1 cellular context compared by ENCODE assay signal in the genomic region with DNA sequence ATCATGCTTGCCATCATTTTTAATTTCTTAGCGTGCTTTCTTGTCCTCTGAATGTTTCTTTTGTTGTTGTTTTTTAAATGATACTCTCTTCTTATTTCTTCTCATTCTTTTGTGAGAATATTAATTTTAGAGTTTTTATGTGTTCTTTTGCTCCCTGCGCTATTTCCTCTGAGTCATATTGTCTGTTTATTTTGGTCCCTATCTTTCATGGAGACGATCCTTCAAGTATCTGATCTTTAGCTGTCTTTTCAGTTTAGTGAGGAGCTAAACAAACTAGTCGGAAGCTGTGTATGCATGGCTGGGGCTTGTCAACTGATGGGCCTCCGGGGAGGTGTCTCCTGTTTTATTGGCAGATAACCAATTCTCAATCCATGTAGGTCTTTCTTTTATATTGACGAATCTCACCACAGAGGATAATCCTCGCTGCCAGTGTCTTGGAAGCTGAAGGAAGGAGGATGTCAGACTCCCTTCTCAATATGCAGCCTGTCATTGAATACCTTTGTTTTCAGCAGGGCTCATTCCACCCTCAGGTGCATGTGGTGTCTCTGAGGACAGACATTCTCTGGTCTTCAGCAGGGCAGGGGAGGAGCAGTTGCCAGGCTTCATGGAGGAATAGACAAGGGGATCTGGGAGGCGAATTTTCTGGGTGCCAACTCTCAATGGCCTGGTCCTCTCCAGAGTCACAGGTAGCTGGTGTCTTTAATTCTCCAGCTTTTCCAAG.
A peak's percentile ranks its signal among the peaks of the same experiment; 100 is the strongest.
TF ChIP-seq lines count a peak whose summit lies in the region.

No MANE protein-coding gene starts in this region.

TF ChIP-seq in K562, 482 proteins besides CTCF, POLR2A, EP300 and RAD21 (continued from another document and continues in another):
- TF ChIP-seq MEF2A (IDR thresholded peaks at IDR 0.05; ENCODE audit: control insufficient read depth, low read depth, low read length) (0 out of 2 replicates have a peak, but pooled peaks have one; percentile 41), ELF2 (CRISPR knock-in tag; IDR thresholded peaks at IDR 0.05) (no peak), SP1 (CRISPR knock-in tag; IDR thresholded peaks at IDR 0.05) (no peak), FOXA3 (CRISPR knock-in tag; conservative IDR thresholded peaks at IDR 0.05 in 1 of 2, IDR thresholded peaks at IDR 0.05 in 1 of 2) (peak in 1 of 2 experiments; percentile 80; a peak in 2 of 4 replicates), SMARCE1 (IDR thresholded peaks at IDR 0.05) (peak; percentile 87), ZNF584 (CRISPR knock-in tag; IDR thresholded peaks at IDR 0.05; ENCODE audit: low read depth) (no peak), ZKSCAN1 (IDR thresholded peaks at IDR 0.05; ENCODE audit: low read depth, low read length) (no peak), NBN (IDR thresholded peaks at IDR 0.05; ENCODE audit: low read depth) (peak; percentile 42; the same call in 1 of the 2 replicates), ZFPM2 (CRISPR knock-in tag; IDR thresholded peaks at IDR 0.05) (no peak), RBBP5 (IDR thresholded peaks at IDR 0.05; ENCODE audit: borderline replicate concordance, insufficient read depth, low read length, poor library complexity, severe bottlenecking) (no peak), BRCA1 (IDR thresholded peaks at IDR 0.05) (no peak), BRCA1 (CRISPR knock-in tag; IDR thresholded peaks at IDR 0.05) (no peak), ZNF696 (CRISPR knock-in tag; conservative IDR thresholded peaks at IDR 0.05) (no peak), CTBP1 (IDR thresholded peaks at IDR 0.05; ENCODE audit: borderline replicate concordance) (peak; percentile 46; the same call in 1 of the 2 replicates), CXXC5 (CRISPR knock-in tag; IDR thresholded peaks at IDR 0.05) (0 out of 2 replicates have a peak, but pooled peaks have one; percentile 20), E2F3 (CRISPR knock-in tag; IDR thresholded peaks at IDR 0.05) (no peak), WHSC1 (IDR thresholded peaks at IDR 0.05; ENCODE audit: low read length) (no peak), MYNN (IDR thresholded peaks at IDR 0.05) (no peak), MYNN (CRISPR knock-in tag; IDR thresholded peaks at IDR 0.05) (no peak), STAG1 (CRISPR knock-in tag; IDR thresholded peaks at IDR 0.05; ENCODE audit: borderline replicate concordance) (no peak), ZNF197 (CRISPR knock-in tag; IDR thresholded peaks at IDR 0.05; ENCODE audit: low read depth) (no peak), RUNX1 (IDR thresholded peaks at IDR 0.05; ENCODE audit: low read depth) (no peak), LEF1 (IDR thresholded peaks at IDR 0.05) (0 out of 2 replicates have a peak, but pooled peaks have one; percentile 23), ZNF316 (IDR thresholded peaks at IDR 0.05) (no peak), ARHGAP35 (IDR thresholded peaks at IDR 0.05; ENCODE audit: partially characterized antibody) (no peak), MTA2 (IDR thresholded peaks at IDR 0.05; ENCODE audit: low read depth) (0 out of 2 replicates have a peak, but pooled peaks have one; percentile 24), NR2C1 (IDR thresholded peaks at IDR 0.05) (0 out of 2 replicates have a peak, but pooled peaks have one; percentile 18), NR2C1 (tag; IDR thresholded peaks at IDR 0.05) (no peak), U2AF1 (optimal IDR thresholded peaks at IDR 0.05; ENCODE audit: low read depth, low read length) (no peak), CSDE1 (IDR thresholded peaks at IDR 0.05) (0 out of 4 replicates have a peak, but pooled peaks of 1 of the 2 experiments have one; percentile 15), SMARCB1 (IDR thresholded peaks at IDR 0.05; ENCODE audit: insufficient read length, low read depth) (no peak), FOXP1 (CRISPR knock-in tag; IDR thresholded peaks at IDR 0.05) (no peak), BACH1 (tag; IDR thresholded peaks at IDR 0.05) (no peak), TAF1 (IDR thresholded peaks at IDR 0.05; ENCODE audit: control insufficient read depth, extremely low read depth, insufficient read depth, low read length, severe bottlenecking) (no peak), SOX6 (IDR thresholded peaks at IDR 0.05) (peak; percentile 30; the same call in 1 of the 2 replicates), ZNF76 (CRISPR knock-in tag; IDR thresholded peaks at IDR 0.05; ENCODE audit: borderline replicate concordance) (no peak), PHB2 (IDR thresholded peaks at IDR 0.05; ENCODE audit: low read depth) (no peak), GABPA (tag; conservative IDR thresholded peaks at IDR 0.05; ENCODE audit: low read depth) (no peak), MCM3 (IDR thresholded peaks at IDR 0.05) (no peak), NCOA2 (IDR thresholded peaks at IDR 0.05; ENCODE audit: partially characterized antibody in 2 of 2) (no peak), TRIM28 (IDR thresholded peaks at IDR 0.05) (no peak), NRF1 (conservative IDR thresholded peaks at IDR 0.05 in 1 of 2, IDR thresholded peaks at IDR 0.05 in 1 of 2) (no peak), NCOA1 (IDR thresholded peaks at IDR 0.05; ENCODE audit: low read depth) (no peak)
- TF ChIP-seq, protein P1, sequence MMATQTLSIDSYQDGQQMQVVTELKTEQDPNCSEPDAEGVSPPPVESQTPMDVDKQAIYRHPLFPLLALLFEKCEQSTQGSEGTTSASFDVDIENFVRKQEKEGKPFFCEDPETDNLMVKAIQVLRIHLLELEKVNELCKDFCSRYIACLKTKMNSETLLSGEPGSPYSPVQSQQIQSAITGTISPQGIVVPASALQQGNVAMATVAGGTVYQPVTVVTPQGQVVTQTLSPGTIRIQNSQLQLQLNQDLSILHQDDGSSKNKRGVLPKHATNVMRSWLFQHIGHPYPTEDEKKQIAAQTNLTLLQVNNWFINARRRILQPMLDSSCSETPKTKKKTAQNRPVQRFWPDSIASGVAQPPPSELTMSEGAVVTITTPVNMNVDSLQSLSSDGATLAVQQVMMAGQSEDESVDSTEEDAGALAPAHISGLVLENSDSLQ (IDR thresholded peaks at IDR 0.05): peak; percentile 58
- TF ChIP-seq, protein P2, sequence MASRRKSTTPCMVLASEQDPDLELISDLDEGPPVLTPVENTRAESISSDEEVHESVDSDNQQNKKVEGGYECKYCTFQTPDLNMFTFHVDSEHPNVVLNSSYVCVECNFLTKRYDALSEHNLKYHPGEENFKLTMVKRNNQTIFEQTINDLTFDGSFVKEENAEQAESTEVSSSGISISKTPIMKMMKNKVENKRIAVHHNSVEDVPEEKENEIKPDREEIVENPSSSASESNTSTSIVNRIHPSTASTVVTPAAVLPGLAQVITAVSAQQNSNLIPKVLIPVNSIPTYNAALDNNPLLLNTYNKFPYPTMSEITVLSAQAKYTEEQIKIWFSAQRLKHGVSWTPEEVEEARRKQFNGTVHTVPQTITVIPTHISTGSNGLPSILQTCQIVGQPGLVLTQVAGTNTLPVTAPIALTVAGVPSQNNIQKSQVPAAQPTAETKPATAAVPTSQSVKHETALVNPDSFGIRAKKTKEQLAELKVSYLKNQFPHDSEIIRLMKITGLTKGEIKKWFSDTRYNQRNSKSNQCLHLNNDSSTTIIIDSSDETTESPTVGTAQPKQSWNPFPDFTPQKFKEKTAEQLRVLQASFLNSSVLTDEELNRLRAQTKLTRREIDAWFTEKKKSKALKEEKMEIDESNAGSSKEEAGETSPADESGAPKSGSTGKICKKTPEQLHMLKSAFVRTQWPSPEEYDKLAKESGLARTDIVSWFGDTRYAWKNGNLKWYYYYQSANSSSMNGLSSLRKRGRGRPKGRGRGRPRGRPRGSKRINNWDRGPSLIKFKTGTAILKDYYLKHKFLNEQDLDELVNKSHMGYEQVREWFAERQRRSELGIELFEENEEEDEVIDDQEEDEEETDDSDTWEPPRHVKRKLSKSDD (conservative IDR thresholded peaks at IDR 0.05; ENCODE audit: low read length): no peak
- TF ChIP-seq, protein P3, sequence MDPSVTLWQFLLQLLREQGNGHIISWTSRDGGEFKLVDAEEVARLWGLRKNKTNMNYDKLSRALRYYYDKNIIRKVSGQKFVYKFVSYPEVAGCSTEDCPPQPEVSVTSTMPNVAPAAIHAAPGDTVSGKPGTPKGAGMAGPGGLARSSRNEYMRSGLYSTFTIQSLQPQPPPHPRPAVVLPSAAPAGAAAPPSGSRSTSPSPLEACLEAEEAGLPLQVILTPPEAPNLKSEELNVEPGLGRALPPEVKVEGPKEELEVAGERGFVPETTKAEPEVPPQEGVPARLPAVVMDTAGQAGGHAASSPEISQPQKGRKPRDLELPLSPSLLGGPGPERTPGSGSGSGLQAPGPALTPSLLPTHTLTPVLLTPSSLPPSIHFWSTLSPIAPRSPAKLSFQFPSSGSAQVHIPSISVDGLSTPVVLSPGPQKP (CRISPR knock-in tag; IDR thresholded peaks at IDR 0.05): no peak
- TF ChIP-seq, protein P4, sequence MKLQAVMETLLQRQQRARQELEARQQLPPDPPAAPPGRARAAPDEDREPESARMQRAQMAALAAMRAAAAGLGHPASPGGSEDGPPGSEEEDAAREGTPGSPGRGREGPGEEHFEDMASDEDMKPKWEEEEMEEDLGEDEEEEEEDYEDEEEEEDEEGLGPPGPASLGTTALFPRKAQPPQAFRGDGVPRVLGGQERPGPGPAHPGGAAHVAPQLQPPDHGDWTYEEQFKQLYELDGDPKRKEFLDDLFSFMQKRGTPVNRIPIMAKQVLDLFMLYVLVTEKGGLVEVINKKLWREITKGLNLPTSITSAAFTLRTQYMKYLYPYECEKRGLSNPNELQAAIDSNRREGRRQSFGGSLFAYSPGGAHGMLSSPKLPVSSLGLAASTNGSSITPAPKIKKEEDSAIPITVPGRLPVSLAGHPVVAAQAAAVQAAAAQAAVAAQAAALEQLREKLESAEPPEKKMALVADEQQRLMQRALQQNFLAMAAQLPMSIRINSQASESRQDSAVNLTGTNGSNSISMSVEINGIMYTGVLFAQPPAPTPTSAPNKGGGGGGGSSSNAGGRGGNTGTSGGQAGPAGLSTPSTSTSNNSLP (IDR thresholded peaks at IDR 0.05; ENCODE audit: borderline replicate concordance, low read depth, low read length): 0 out of 2 replicates have a peak, but pooled peaks have one; percentile 10
- TF ChIP-seq, protein P5, sequence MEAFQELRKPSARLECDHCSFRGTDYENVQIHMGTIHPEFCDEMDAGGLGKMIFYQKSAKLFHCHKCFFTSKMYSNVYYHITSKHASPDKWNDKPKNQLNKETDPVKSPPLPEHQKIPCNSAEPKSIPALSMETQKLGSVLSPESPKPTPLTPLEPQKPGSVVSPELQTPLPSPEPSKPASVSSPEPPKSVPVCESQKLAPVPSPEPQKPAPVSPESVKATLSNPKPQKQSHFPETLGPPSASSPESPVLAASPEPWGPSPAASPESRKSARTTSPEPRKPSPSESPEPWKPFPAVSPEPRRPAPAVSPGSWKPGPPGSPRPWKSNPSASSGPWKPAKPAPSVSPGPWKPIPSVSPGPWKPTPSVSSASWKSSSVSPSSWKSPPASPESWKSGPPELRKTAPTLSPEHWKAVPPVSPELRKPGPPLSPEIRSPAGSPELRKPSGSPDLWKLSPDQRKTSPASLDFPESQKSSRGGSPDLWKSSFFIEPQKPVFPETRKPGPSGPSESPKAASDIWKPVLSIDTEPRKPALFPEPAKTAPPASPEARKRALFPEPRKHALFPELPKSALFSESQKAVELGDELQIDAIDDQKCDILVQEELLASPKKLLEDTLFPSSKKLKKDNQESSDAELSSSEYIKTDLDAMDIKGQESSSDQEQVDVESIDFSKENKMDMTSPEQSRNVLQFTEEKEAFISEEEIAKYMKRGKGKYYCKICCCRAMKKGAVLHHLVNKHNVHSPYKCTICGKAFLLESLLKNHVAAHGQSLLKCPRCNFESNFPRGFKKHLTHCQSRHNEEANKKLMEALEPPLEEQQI (IDR thresholded peaks at IDR 0.05): no peak
- TF ChIP-seq, protein P6, sequence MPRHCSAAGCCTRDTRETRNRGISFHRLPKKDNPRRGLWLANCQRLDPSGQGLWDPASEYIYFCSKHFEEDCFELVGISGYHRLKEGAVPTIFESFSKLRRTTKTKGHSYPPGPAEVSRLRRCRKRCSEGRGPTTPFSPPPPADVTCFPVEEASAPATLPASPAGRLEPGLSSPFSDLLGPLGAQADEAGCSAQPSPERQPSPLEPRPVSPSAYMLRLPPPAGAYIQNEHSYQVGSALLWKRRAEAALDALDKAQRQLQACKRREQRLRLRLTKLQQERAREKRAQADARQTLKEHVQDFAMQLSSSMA (CRISPR knock-in tag; IDR thresholded peaks at IDR 0.05): no peak
- TF ChIP-seq, protein P7, sequence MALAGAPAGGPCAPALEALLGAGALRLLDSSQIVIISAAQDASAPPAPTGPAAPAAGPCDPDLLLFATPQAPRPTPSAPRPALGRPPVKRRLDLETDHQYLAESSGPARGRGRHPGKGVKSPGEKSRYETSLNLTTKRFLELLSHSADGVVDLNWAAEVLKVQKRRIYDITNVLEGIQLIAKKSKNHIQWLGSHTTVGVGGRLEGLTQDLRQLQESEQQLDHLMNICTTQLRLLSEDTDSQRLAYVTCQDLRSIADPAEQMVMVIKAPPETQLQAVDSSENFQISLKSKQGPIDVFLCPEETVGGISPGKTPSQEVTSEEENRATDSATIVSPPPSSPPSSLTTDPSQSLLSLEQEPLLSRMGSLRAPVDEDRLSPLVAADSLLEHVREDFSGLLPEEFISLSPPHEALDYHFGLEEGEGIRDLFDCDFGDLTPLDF (CRISPR knock-in tag; IDR thresholded peaks at IDR 0.05): no peak
- TF ChIP-seq, protein P8, sequence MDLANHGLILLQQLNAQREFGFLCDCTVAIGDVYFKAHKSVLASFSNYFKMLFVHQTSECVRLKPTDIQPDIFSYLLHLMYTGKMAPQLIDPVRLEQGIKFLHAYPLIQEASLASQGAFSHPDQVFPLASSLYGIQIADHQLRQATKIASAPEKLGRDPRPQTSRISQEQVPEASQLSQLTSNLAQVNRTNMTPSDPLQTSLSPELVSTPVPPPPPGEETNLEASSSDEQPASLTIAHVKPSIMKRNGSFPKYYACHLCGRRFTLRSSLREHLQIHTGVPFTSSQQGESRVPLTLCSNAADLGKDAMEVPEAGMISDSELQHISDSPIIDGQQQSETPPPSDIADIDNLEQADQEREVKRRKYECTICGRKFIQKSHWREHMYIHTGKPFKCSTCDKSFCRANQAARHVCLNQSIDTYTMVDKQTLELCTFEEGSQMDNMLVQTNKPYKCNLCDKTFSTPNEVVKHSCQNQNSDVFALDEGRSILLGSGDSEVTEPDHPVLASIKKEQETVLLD (IDR thresholded peaks at IDR 0.05): peak; percentile 40; the same call in 1 of the 2 replicates
- TF ChIP-seq, protein P9, sequence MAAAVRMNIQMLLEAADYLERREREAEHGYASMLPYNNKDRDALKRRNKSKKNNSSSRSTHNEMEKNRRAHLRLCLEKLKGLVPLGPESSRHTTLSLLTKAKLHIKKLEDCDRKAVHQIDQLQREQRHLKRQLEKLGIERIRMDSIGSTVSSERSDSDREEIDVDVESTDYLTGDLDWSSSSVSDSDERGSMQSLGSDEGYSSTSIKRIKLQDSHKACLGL (CRISPR knock-in tag; IDR thresholded peaks at IDR 0.05; ENCODE audit: borderline replicate concordance, poor library complexity, severe bottlenecking): no peak
- TF ChIP-seq, protein P10, sequence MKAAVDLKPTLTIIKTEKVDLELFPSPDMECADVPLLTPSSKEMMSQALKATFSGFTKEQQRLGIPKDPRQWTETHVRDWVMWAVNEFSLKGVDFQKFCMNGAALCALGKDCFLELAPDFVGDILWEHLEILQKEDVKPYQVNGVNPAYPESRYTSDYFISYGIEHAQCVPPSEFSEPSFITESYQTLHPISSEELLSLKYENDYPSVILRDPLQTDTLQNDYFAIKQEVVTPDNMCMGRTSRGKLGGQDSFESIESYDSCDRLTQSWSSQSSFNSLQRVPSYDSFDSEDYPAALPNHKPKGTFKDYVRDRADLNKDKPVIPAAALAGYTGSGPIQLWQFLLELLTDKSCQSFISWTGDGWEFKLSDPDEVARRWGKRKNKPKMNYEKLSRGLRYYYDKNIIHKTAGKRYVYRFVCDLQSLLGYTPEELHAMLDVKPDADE (conservative IDR thresholded peaks at IDR 0.05; ENCODE audit: control insufficient read depth, low read depth, low read length): no peak
